In genomic region chr2:69816923-69817542, GRCh38 we compare ENCODE assay signal across 1 cellular context.
TF ChIP-seq lines count a peak whose summit lies in the region.

No MANE protein-coding gene starts in this region.

TF ChIP-seq in GM12878, 131 proteins besides CTCF, POLR2A, EP300 and RAD21 (continued from another document):
- no peak for TF ChIP-seq ELK1 (IDR thresholded peaks at IDR 0.05; ENCODE audit: low read depth, low read length)
- no peak for TF ChIP-seq ATF2 (IDR thresholded peaks at IDR 0.05; ENCODE audit: low read length)
- TF ChIP-seq IKZF1 (conservative IDR thresholded peaks at IDR 0.05), result no peak
- 0 out of 3 replicates have a peak, but pooled peaks have one; percentile 36 for TF ChIP-seq POU2F2 (IDR thresholded peaks at IDR 0.05; ENCODE audit: borderline replicate concordance, low read depth, low read length)
- no peak for TF ChIP-seq CBFB (IDR thresholded peaks at IDR 0.05; ENCODE audit: low read depth)
- no peak for TF ChIP-seq BCL11A (IDR thresholded peaks at IDR 0.05; ENCODE audit: low read depth, low read length)
- TF ChIP-seq YBX1 (IDR thresholded peaks at IDR 0.05), result no peak
- TF ChIP-seq EED (IDR thresholded peaks at IDR 0.05; ENCODE audit: low read depth), result no peak
- no peak for TF ChIP-seq GATAD2B (conservative IDR thresholded peaks at IDR 0.05; ENCODE audit: low read depth)
- no peak for TF ChIP-seq DPF2 (IDR thresholded peaks at IDR 0.05)
- TF ChIP-seq E2F4 (IDR thresholded peaks at IDR 0.05; ENCODE audit: low read depth, low read length), result no peak
- TF ChIP-seq RBBP5 (conservative IDR thresholded peaks at IDR 0.05), result no peak
- no peak for TF ChIP-seq PAX5 (IDR thresholded peaks at IDR 0.05; ENCODE audit: borderline replicate concordance, low read depth, low read length)
- TF ChIP-seq ETV6 (conservative IDR thresholded peaks at IDR 0.05 in 1 of 2, IDR thresholded peaks at IDR 0.05 in 1 of 2; ENCODE audit: borderline replicate concordance in 1 of 2, low read depth in 1 of 2), result no peak
- TF ChIP-seq RELA (IDR thresholded peaks at IDR 0.05; ENCODE audit: borderline replicate concordance, partially characterized antibody), result no peak
- TF ChIP-seq WRNIP1 (IDR thresholded peaks at IDR 0.05; ENCODE audit: borderline replicate concordance, low read depth, low read length), result no peak
- TF ChIP-seq IRF4 (IDR thresholded peaks at IDR 0.05; ENCODE audit: low read depth, low read length), result 0 out of 2 replicates have a peak, but pooled peaks have one; percentile 50
- no peak for TF ChIP-seq RFX5 (IDR thresholded peaks at IDR 0.05; ENCODE audit: low read depth, low read length)
- TF ChIP-seq POLR2AphosphoS2 (IDR thresholded peaks at IDR 0.05; ENCODE audit: low read depth, low read length), result no peak
- no peak for TF ChIP-seq ASH2L (IDR thresholded peaks at IDR 0.05; ENCODE audit: borderline replicate concordance, low read depth)
- no peak for TF ChIP-seq HSF1 (IDR thresholded peaks at IDR 0.05; ENCODE audit: low read depth, low read length)
- TF ChIP-seq RAD51 (IDR thresholded peaks at IDR 0.05), result 0 out of 2 replicates have a peak, but pooled peaks have one; percentile 10
- no peak for TF ChIP-seq TCF7 (IDR thresholded peaks at IDR 0.05; ENCODE audit: borderline replicate concordance)
- TF ChIP-seq SIX5 (IDR thresholded peaks at IDR 0.05; ENCODE audit: low read depth, low read length, severe bottlenecking), result no peak
- no peak for TF ChIP-seq TARDBP (IDR thresholded peaks at IDR 0.05; ENCODE audit: borderline replicate concordance)
- no peak for TF ChIP-seq RCOR1 (conservative IDR thresholded peaks at IDR 0.05; ENCODE audit: low read depth, low read length)
- 0 out of 2 replicates have a peak, but pooled peaks have one; percentile 11 for TF ChIP-seq NR2C1 (IDR thresholded peaks at IDR 0.05)
- no peak for TF ChIP-seq USF2 (IDR thresholded peaks at IDR 0.05; ENCODE audit: borderline replicate concordance, low read depth, low read length)
- no peak for TF ChIP-seq NR2C2 (IDR thresholded peaks at IDR 0.05; ENCODE audit: borderline replicate concordance, control insufficient read depth, insufficient read length, low read depth)
- no peak for TF ChIP-seq SREBF1 (IDR thresholded peaks at IDR 0.05; ENCODE audit: low read length)
- TF ChIP-seq JUNB (IDR thresholded peaks at IDR 0.05), result peak; percentile 17; the same call in 1 of the 2 replicates
- TF ChIP-seq ZNF217 (IDR thresholded peaks at IDR 0.05), result 0 out of 2 replicates have a peak, but pooled peaks have one; percentile 40
- TF ChIP-seq CBX5 (IDR thresholded peaks at IDR 0.05; ENCODE audit: low read depth), result no peak
